Comparison of ENCODE assay signal across 1 cellular context in the genomic region with DNA sequence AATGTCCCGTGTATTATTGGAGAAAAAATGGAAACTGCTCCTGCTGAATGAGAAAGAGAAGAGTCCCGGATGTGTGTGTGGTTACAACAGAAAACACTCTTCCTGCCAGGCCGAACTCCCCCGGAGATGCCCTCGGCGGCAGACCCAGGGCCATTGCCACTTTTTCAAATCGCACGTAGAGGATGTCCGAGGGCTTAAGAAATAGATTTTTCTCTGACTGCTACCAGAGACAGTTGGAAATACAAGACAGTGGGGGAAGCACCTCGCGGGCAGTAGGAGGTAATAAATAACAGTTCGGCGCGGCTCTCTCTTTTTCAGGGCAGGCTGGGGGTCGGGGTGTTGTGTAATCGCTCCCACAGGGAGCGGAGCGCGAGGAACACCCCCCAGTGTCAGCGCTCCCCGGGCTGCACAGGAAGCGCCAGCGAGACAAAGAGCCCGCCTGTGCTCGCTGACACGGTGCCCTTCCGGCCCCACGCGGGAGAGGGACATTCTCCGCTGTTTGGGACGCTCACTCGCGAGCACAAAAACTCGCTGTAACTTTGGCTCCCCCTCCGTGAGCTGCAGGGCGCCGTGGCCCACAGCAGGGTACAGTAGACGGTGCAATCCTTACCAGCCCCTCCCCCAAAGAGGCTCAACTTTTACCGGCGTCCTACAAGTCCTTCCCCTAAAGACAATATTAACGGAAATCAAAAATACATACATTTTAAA.
A peak's percentile ranks its signal among the peaks of the same experiment; 100 is the strongest.
TF ChIP-seq lines count a peak whose summit lies in the region.

No MANE protein-coding gene starts in this region.

TF ChIP-seq in SK-N-SH, 30 proteins besides CTCF, POLR2A, EP300 and RAD21:
- TF ChIP-seq POLR2AphosphoS5 (IDR thresholded peaks at IDR 0.05; ENCODE audit: low read depth, low read length) (no peak; the same call in 1 of the 2 replicates), PBX3 (IDR thresholded peaks at IDR 0.05) (no peak), SMC3 (IDR thresholded peaks at IDR 0.05; ENCODE audit: low read depth, low read length) (no peak; the same call in 1 of the 2 replicates), MAX (IDR thresholded peaks at IDR 0.05; ENCODE audit: low read depth) (peak; percentile 53; the same call in 1 of the 2 replicates), CHD2 (IDR thresholded peaks at IDR 0.05; ENCODE audit: low read length, partially characterized antibody) (no peak), RCOR1 (IDR thresholded peaks at IDR 0.05; ENCODE audit: low read length) (no peak), NFIC (IDR thresholded peaks at IDR 0.05; ENCODE audit: borderline replicate concordance) (peak; percentile 23; the same call in 1 of the 2 replicates), ELF1 (IDR thresholded peaks at IDR 0.05) (peak; percentile 17; the same call in 1 of the 2 replicates), JUND (IDR thresholded peaks at IDR 0.05) (no peak), RXRA (IDR thresholded peaks at IDR 0.05; ENCODE audit: borderline replicate concordance, low read depth) (no peak), TCF12 (IDR thresholded peaks at IDR 0.05) (peak; percentile 31; the same call in 1 of the 2 replicates), GABPA (IDR thresholded peaks at IDR 0.05; ENCODE audit: low read depth) (peak; percentile 69), FOXM1 (IDR thresholded peaks at IDR 0.05; ENCODE audit: low read depth) (no peak), FOSL2 (IDR thresholded peaks at IDR 0.05; ENCODE audit: borderline replicate concordance, low read depth) (no peak), EZH2phosphoT487 (IDR thresholded peaks at IDR 0.05; ENCODE audit: borderline replicate concordance, low read depth) (no peak), MXI1 (IDR thresholded peaks at IDR 0.05; ENCODE audit: low read depth, low read length) (peak; percentile 60; the same call in 1 of the 2 replicates), MEF2A (IDR thresholded peaks at IDR 0.05; ENCODE audit: borderline replicate concordance, low read depth) (no peak), FOXJ3 (CRISPR knock-in tag; IDR thresholded peaks at IDR 0.05) (no peak), TAF1 (IDR thresholded peaks at IDR 0.05; ENCODE audit: borderline replicate concordance, low read depth, low read length) (peak; percentile 43; the same call in 1 of the 2 replicates), GATA2 (CRISPR knock-in tag; IDR thresholded peaks at IDR 0.05) (no peak), SIN3A (IDR thresholded peaks at IDR 0.05; ENCODE audit: borderline replicate concordance, low read depth, low read length) (peak; percentile 78; the same call in 1 of the 2 replicates), TEAD4 (IDR thresholded peaks at IDR 0.05; ENCODE audit: borderline replicate concordance, insufficient read depth) (0 out of 2 replicates have a peak, but pooled peaks have one; percentile 7), YY1 (IDR thresholded peaks at IDR 0.05; ENCODE audit: low read depth) (peak; percentile 67), NRF1 (IDR thresholded peaks at IDR 0.05; ENCODE audit: low read depth, low read length) (no peak), RFX5 (IDR thresholded peaks at IDR 0.05; ENCODE audit: low read length) (no peak)
- TF ChIP-seq, protein P1, sequence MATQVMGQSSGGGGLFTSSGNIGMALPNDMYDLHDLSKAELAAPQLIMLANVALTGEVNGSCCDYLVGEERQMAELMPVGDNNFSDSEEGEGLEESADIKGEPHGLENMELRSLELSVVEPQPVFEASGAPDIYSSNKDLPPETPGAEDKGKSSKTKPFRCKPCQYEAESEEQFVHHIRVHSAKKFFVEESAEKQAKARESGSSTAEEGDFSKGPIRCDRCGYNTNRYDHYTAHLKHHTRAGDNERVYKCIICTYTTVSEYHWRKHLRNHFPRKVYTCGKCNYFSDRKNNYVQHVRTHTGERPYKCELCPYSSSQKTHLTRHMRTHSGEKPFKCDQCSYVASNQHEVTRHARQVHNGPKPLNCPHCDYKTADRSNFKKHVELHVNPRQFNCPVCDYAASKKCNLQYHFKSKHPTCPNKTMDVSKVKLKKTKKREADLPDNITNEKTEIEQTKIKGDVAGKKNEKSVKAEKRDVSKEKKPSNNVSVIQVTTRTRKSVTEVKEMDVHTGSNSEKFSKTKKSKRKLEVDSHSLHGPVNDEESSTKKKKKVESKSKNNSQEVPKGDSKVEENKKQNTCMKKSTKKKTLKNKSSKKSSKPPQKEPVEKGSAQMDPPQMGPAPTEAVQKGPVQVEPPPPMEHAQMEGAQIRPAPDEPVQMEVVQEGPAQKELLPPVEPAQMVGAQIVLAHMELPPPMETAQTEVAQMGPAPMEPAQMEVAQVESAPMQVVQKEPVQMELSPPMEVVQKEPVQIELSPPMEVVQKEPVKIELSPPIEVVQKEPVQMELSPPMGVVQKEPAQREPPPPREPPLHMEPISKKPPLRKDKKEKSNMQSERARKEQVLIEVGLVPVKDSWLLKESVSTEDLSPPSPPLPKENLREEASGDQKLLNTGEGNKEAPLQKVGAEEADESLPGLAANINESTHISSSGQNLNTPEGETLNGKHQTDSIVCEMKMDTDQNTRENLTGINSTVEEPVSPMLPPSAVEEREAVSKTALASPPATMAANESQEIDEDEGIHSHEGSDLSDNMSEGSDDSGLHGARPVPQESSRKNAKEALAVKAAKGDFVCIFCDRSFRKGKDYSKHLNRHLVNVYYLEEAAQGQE (IDR thresholded peaks at IDR 0.05; ENCODE audit: low read depth, low read length), result no peak
- TF ChIP-seq, protein P2, sequence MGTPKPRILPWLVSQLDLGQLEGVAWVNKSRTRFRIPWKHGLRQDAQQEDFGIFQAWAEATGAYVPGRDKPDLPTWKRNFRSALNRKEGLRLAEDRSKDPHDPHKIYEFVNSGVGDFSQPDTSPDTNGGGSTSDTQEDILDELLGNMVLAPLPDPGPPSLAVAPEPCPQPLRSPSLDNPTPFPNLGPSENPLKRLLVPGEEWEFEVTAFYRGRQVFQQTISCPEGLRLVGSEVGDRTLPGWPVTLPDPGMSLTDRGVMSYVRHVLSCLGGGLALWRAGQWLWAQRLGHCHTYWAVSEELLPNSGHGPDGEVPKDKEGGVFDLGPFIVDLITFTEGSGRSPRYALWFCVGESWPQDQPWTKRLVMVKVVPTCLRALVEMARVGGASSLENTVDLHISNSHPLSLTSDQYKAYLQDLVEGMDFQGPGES (IDR thresholded peaks at IDR 0.05; ENCODE audit: low read depth, low read length), result no peak
- TF ChIP-seq, protein P3, sequence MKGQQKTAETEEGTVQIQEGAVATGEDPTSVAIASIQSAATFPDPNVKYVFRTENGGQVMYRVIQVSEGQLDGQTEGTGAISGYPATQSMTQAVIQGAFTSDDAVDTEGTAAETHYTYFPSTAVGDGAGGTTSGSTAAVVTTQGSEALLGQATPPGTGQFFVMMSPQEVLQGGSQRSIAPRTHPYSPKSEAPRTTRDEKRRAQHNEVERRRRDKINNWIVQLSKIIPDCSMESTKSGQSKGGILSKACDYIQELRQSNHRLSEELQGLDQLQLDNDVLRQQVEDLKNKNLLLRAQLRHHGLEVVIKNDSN (IDR thresholded peaks at IDR 0.05; ENCODE audit: borderline replicate concordance, low read depth), result no peak
- TF ChIP-seq, protein P4, sequence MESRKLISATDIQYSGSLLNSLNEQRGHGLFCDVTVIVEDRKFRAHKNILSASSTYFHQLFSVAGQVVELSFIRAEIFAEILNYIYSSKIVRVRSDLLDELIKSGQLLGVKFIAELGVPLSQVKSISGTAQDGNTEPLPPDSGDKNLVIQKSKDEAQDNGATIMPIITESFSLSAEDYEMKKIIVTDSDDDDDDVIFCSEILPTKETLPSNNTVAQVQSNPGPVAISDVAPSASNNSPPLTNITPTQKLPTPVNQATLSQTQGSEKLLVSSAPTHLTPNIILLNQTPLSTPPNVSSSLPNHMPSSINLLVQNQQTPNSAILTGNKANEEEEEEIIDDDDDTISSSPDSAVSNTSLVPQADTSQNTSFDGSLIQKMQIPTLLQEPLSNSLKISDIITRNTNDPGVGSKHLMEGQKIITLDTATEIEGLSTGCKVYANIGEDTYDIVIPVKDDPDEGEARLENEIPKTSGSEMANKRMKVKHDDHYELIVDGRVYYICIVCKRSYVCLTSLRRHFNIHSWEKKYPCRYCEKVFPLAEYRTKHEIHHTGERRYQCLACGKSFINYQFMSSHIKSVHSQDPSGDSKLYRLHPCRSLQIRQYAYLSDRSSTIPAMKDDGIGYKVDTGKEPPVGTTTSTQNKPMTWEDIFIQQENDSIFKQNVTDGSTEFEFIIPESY (IDR thresholded peaks at IDR 0.05; ENCODE audit: borderline replicate concordance, low read depth), result no peak
- TF ChIP-seq, protein P5, sequence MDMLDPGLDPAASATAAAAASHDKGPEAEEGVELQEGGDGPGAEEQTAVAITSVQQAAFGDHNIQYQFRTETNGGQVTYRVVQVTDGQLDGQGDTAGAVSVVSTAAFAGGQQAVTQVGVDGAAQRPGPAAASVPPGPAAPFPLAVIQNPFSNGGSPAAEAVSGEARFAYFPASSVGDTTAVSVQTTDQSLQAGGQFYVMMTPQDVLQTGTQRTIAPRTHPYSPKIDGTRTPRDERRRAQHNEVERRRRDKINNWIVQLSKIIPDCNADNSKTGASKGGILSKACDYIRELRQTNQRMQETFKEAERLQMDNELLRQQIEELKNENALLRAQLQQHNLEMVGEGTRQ (IDR thresholded peaks at IDR 0.05; ENCODE audit: borderline replicate concordance, low read depth, low read length), result no peak
